ENCODE assay signal across 18 cellular contexts in the genomic region with DNA sequence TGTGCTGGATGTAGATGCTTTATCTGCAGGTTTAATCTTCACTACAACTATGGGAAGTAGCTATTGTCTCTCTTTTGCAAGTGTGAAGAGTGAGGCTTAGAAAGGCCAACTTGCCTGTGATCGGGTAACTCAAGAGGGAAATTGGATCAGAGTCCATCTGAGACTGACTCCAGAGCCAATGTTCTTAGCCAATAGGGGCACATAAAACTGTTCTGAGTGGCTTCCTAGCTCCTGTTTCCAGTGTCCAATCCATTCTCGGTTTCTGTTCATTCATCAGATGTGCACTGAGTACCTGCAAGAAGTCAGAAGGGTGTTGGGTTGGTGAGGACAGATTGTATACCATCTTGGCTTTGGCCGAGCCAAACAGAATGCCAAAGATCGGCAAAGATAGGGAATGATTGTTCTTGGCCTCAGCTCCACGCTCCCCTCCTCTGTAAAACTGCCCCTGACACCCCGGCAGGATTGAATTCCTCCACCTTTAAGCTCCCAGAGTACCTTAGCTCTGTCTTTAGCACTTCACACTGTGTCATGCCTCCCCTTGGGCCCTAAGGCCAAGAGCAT.
A peak's percentile ranks its signal among the peaks of the same experiment; 100 is the strongest.
DNase-seq lines count a peak whose midpoint lies in the region; ATAC-seq, FAIRE-seq and TF ChIP-seq lines count a peak whose summit lies in the region.
"Had no signal": no experiment of that assay in that cellular context is flagged by ENCODE, and none has a peak within 500 bp of the region (broad histone marks: within the 10 kb centered on the region; RNA-seq: fewer than 3 reads in every experiment).

No MANE protein-coding gene starts in this region.

- H3K9me3 Mint-ChIP-seq in brain (peaks cover 0 to 2% (median 0%) of the 10 kb centered on the region in 5 experiments), neural crest cell (peaks cover 6% of the 10 kb centered on the region)
- H3K9me3 Mint-ChIP-seq: T-helper 1 cell treated with Interleukin-12 subunit alpha and Interleukin-12 subunit beta and Interleukin-4 antibody, amounts not matched to agents 30 μg/mL and 1 μg/mL, for 36 hours had no signal

- H3K4me3 Mint-ChIP-seq in brain (no peak overlapping the region), neural crest cell (no peak overlapping the region)

- peaks cover 7% of the 10 kb centered on the region for H3K36me3 Mint-ChIP-seq in brain
- H3K36me3 Mint-ChIP-seq in neural crest cell (ENCODE audit: low read depth) = peaks cover 4% of the 10 kb centered on the region

- TF ChIP-seq POLR2A in GM12891 (IDR thresholded peaks at IDR 0.05; ENCODE audit: low read depth, low read length) = no peak

- H3K4me1 Mint-ChIP-seq in brain = peaks cover 17% of the 10 kb centered on the region
- peaks cover 68% of the 10 kb centered on the region for H3K4me1 Mint-ChIP-seq in neural crest cell

- H3K79me2 ChIP-seq in ACC112 (ENCODE audit: control insufficient read depth, insufficient read depth, low read length, unreplicated experiment) = no peaks in the 10 kb centered on the region

- FAIRE-seq in GM12891 (lab: Jason Lieb, UNC) (peak; percentile 45), GM19239 (lab: Jason Lieb, UNC) (no peak)
- FAIRE-seq: HepG2 had no signal

- H3K27me3 Mint-ChIP-seq in brain (peaks cover 3% of the 10 kb centered on the region), neural crest cell (ENCODE audit: low read depth) (no peaks in the 10 kb centered on the region)
- H3K27me3 Mint-ChIP-seq: activated CD4-positive, alpha-beta T cell treated with anti-CD3 and anti-CD28 coated beads for 36 hours had no signal

- H3K4me1 ChIP-seq in ACC112 (ENCODE audit: control insufficient read depth, insufficient read depth, low read length, unreplicated experiment) = peaks cover 21% of the 10 kb centered on the region
- H3K4me1 ChIP-seq: colonic mucosa had no signal

- H3K4me3 ChIP-seq in ACC112 (ENCODE audit: low read depth, low read length) = no peak overlapping the region
- H3K4me3 ChIP-seq: colonic mucosa, ovary, stomach, vagina had no signal

- ATAC-seq in GM18517 (IDR thresholded peaks at IDR 0.05; ENCODE audit: unreplicated experiment) = no peak

- H3K27ac ChIP-seq in ACC112 (ENCODE audit: low read depth, low read length) = peak overlapping the region; percentile 80
- H3K27ac ChIP-seq: colonic mucosa, ovary, vagina had no signal

- H3K27ac Mint-ChIP-seq in brain (peak overlapping the region in 3 of 5 experiments; percentile 35 to 58 (median 54)), neural crest cell (ENCODE audit: unreplicated experiment) (peak overlapping the region; percentile 94)

- H3K27me3 ChIP-seq in ACC112 (ENCODE audit: insufficient read depth, low read length) = no peaks in the 10 kb centered on the region
- H3K27me3 ChIP-seq: colonic mucosa, ovary, stomach, vagina had no signal

- no peak overlapping the region for H2AFZ ChIP-seq in ACC112 (ENCODE audit: low read length, unreplicated experiment)

- TF ChIP-seq CTCF in brain (conservative IDR thresholded peaks at IDR 0.05) (no peak), neural crest cell (conservative IDR thresholded peaks at IDR 0.05) (no peak)

- H3K36me3 ChIP-seq in ACC112 (ENCODE audit: insufficient read depth, low read length) = no peaks in the 10 kb centered on the region
- H3K36me3 ChIP-seq: colonic mucosa, ovary, stomach, vagina had no signal

- DNase-seq in GM12891 (ENCODE audit: insufficient read length, low spot score) = no peak
- no peak for DNase-seq in neural crest cell (ENCODE audit: low read depth, low spot score)
- no peak for DNase-seq in GM19239 (ENCODE audit: insufficient read length, low spot score)
- DNase-seq in middle frontal gyrus (ENCODE audit: extremely low spot score, low spot score) = no peak
- DNase-seq in NCI-H774 (lab: John Stamatoyannopoulos, UW) = no peak
- DNase-seq: colonic mucosa; DMS 273 treated with DMSO at 0.1 percent for 48 hours; NCI-H82; ovary; stimulated activated CD4-positive, alpha-beta T cell treated with anti-CD3 and anti-CD28 coated beads, Interleukin-12 subunit alpha, Interleukin-12 subunit beta, amount 100 ng/mL, for 4 hours; stomach had no signal

TF ChIP-seq in GM12891, 5 proteins besides CTCF, POLR2A, EP300 and RAD21:
- TF ChIP-seq TAF1 (IDR thresholded peaks at IDR 0.05; ENCODE audit: low read depth, low read length) (no peak), POU2F2 (IDR thresholded peaks at IDR 0.05; ENCODE audit: low read depth, low read length) (no peak), PAX5 (IDR thresholded peaks at IDR 0.05; ENCODE audit: insufficient read depth, low read length, severe bottlenecking) (no peak), SPI1 (IDR thresholded peaks at IDR 0.05; ENCODE audit: low read depth, low read length) (no peak), POLR2AphosphoS5 (IDR thresholded peaks at IDR 0.05; ENCODE audit: low read depth, low read length) (no peak)
